8 cellular contexts compared by ENCODE assay signal in genomic region chr10:50470798-50471582, GRCh38.
DNase-seq lines count a peak whose midpoint lies in the region; ATAC-seq and TF ChIP-seq lines count a peak whose summit lies in the region.

No MANE protein-coding gene starts in this region.

- POLR2A ChIA-PET in HEK293 (lab: Yijun Ruan, JAX): interaction anchor here (1.2 kb wide), 1 partner anchor 53 kb away, joined by 3 read pairs; no protein-coding TSS in a partner anchor

- no peaks in the 10 kb centered on the region for H3K9me3 ChIP-seq in HEK293 (ENCODE audit: control insufficient read depth, insufficient read depth, low read depth, low read length)
- no peaks in the 10 kb centered on the region for H3K9me3 ChIP-seq in lower lobe of right lung
- H3K9me3 ChIP-seq in adrenal gland (replicated peaks in 1 of 3): no peaks in the 10 kb centered on the region

- WGBS in adrenal gland, 4 donors: 84 to 87% (median 85%) methylated on average over 6 of the region's 6 CpGs

- H3K4me1 ChIP-seq in HEK293 (ENCODE audit: control insufficient read depth, insufficient read depth, low read length) (peaks cover 19% of the 10 kb centered on the region), lower lobe of right lung (peaks cover 22% of the 10 kb centered on the region), adrenal gland (replicated peaks in 1 of 2) (peaks cover 3 to 16% of the 10 kb centered on the region in 2 donors)

- TF ChIP-seq POLR2A in adrenal gland (IDR thresholded peaks at IDR 0.05): no peak

- peak; percentile 19 for DNase-seq in AG09319 (ENCODE audit: extremely low read depth, low read depth)
- DNase-seq in astrocyte of the spinal cord (ENCODE audit: low read depth, low spot score): peak; percentile 62
- DNase-seq in lower lobe of right lung: no peak
- DNase-seq in adrenal gland: no peak
- no peak for DNase-seq in GM19240 (ENCODE audit: insufficient read length, low spot score)
- DNase-seq in activated CD4-positive, alpha-beta T cell treated with anti-CD3 and anti-CD28 coated beads for 48 hours: no peak

- intact Hi-C loops in lower lobe of right lung (cut with DNase I): no loop called here
- intact Hi-C loops in adrenal gland (cut with DNase I): no loop called here

- no peaks in the 10 kb centered on the region for H3K27me3 ChIP-seq in lower lobe of right lung (ENCODE audit: low read depth)
- H3K27me3 ChIP-seq in adrenal gland: no peaks in the 10 kb centered on the region

- in situ Hi-C loops in astrocyte of the spinal cord (cut with HindIII; ENCODE audit: low sequenced_read_pairs): no loop called here

- H3K36me3 ChIP-seq in HEK293 (ENCODE audit: control insufficient read depth in 2 of 2, insufficient read depth in 1 of 2, low read length in 2 of 2): no peaks in the 10 kb centered on the region
- H3K36me3 ChIP-seq in lower lobe of right lung: no peaks in the 10 kb centered on the region
- no peaks in the 10 kb centered on the region for H3K36me3 ChIP-seq in adrenal gland (replicated peaks in 1 of 2)

- CTCF ChIA-PET in HEK293 (lab: Yijun Ruan, JAX): interaction anchor here (0.7 to 1.0 kb wide), 2 partner anchors 23 to 143 kb away, joined by 3 read pairs; no protein-coding TSS in a partner anchor

- no peak for TF ChIP-seq CTCF in AG09319 (IDR thresholded peaks at IDR 0.05; ENCODE audit: low read depth, low read length)
- TF ChIP-seq CTCF in HEK293 (tag by site-specific recombination; IDR thresholded peaks at IDR 0.05): no peak
- no peak for TF ChIP-seq CTCF in astrocyte of the spinal cord (IDR thresholded peaks at IDR 0.05; ENCODE audit: low read depth, low read length)
- no peak for TF ChIP-seq CTCF in lower lobe of right lung (IDR thresholded peaks at IDR 0.05)
- TF ChIP-seq CTCF in adrenal gland (IDR thresholded peaks at IDR 0.05): no peak

- H3K27ac ChIP-seq in HEK293 (ENCODE audit: extremely low read depth, low read depth, low read length): peak overlapping the region; percentile 61
- H3K27ac ChIP-seq in lower lobe of right lung: peak overlapping the region; percentile 15
- no peak overlapping the region for H3K27ac ChIP-seq in adrenal gland

- no peak overlapping the region for H3K4me3 ChIP-seq in HEK293 (ENCODE audit: low read depth, low read length)
- no peak overlapping the region for H3K4me3 ChIP-seq in astrocyte of the spinal cord (ENCODE audit: low read depth, low read length)
- H3K4me3 ChIP-seq in lower lobe of right lung: no peak overlapping the region
- no peak overlapping the region for H3K4me3 ChIP-seq in adrenal gland

- ATAC-seq in lower lobe of right lung (peak in 1 of 2 donors; percentile 78), GM21786 (IDR thresholded peaks at IDR 0.05; ENCODE audit: unreplicated experiment) (no peak)

TF ChIP-seq in HEK293, 187 proteins besides CTCF, POLR2A, EP300 and RAD21 (continues in another document):
- 0 out of 2 replicates have a peak, but pooled peaks have one; percentile 20 for TF ChIP-seq ZBTB44 (tag by site-specific recombination; IDR thresholded peaks at IDR 0.05)
- TF ChIP-seq TCF7L2 (IDR thresholded peaks at IDR 0.05; ENCODE audit: borderline replicate concordance, low read depth, low read length): 0 out of 2 replicates have a peak, but pooled peaks have one; percentile 5
- peak; percentile 70 for TF ChIP-seq ZXDB (tag by site-specific recombination; IDR thresholded peaks at IDR 0.05)
- TF ChIP-seq ZNF843 (tag by site-specific recombination; IDR thresholded peaks at IDR 0.05): peak; percentile 46; the same call in 1 of the 2 replicates
- peak; percentile 69 for TF ChIP-seq FEZF1 (tag by site-specific recombination; IDR thresholded peaks at IDR 0.05)
- TF ChIP-seq ZSCAN5A (tag by site-specific recombination; IDR thresholded peaks at IDR 0.05): no peak
- no peak for TF ChIP-seq ZNF239 (tag by site-specific recombination; IDR thresholded peaks at IDR 0.05)
- no peak for TF ChIP-seq TRIM28 (IDR thresholded peaks at IDR 0.05; ENCODE audit: borderline replicate concordance, low read length)
- TF ChIP-seq PRDM6 (tag by site-specific recombination; IDR thresholded peaks at IDR 0.05): peak; percentile 98
- peak; percentile 44 for TF ChIP-seq PRDM10 (tag by site-specific recombination; IDR thresholded peaks at IDR 0.05)
- TF ChIP-seq ZNF561 (tag by site-specific recombination; IDR thresholded peaks at IDR 0.05; ENCODE audit: borderline replicate concordance): no peak

Comparison
In these comparisons a context has a peak if more than half of its experiments do, and no peak if none do; other contexts are left out.
1. DNase-seq: peak in AG09319 (single experiment) and astrocyte of the spinal cord (single experiment); none in lower lobe of right lung (single experiment), adrenal gland (0 of 7), GM19240 (single experiment) and activated CD4-positive, alpha-beta T cell treated with anti-CD3 and anti-CD28 coated beads for 48 hours (single experiment).
2. H3K27ac ChIP-seq: peak in HEK293 (single experiment) and lower lobe of right lung (single experiment); none in adrenal gland (0 of 5).